Comparison of ENCODE assay signal across 11 cellular contexts in genomic region chr11:67605231-67606011, GRCh38. TPM values are rescaled to one million over a fixed set of nuclear protein-coding genes. Genes with fewer than 3 reads are reported as not detected.
A peak's percentile ranks its signal among the peaks of the same experiment; 100 is the strongest.
DNase-seq lines count a peak whose midpoint lies in the region; ATAC-seq and TF ChIP-seq lines count a peak whose summit lies in the region.
"Had no signal": no experiment of that assay in that cellular context is flagged by ENCODE, and none has a peak within 500 bp of the region (broad histone marks: within the 10 kb centered on the region; RNA-seq: fewer than 3 reads in every experiment).

No MANE protein-coding gene starts in this region.

- H3K27me3 Mint-ChIP-seq in activated naive CD4-positive, alpha-beta T cell treated with anti-CD3 and anti-CD28 coated beads for 36 hours (ENCODE audit: low read depth): peaks cover 15% of the 10 kb centered on the region
- H3K27me3 Mint-ChIP-seq in activated B cell treated with CpG ODN at 0.5 μM for 24 hours: peaks cover 11% of the 10 kb centered on the region

- peak overlapping the region; percentile 61 for H3K4me3 Mint-ChIP-seq in activated naive CD4-positive, alpha-beta T cell treated with anti-CD3 and anti-CD28 coated beads for 36 hours
- peak overlapping the region; percentile 66 for H3K4me3 Mint-ChIP-seq in activated B cell treated with CpG ODN at 0.5 μM for 24 hours

- H3K9me3 Mint-ChIP-seq in activated naive CD4-positive, alpha-beta T cell treated with anti-CD3 and anti-CD28 coated beads for 36 hours: no peaks in the 10 kb centered on the region
- H3K9me3 Mint-ChIP-seq in activated B cell treated with CpG ODN at 0.5 μM for 24 hours: no peaks in the 10 kb centered on the region

- peaks cover 15% of the 10 kb centered on the region for H3K36me3 Mint-ChIP-seq in activated naive CD4-positive, alpha-beta T cell treated with anti-CD3 and anti-CD28 coated beads for 36 hours (ENCODE audit: low read depth)
- H3K36me3 Mint-ChIP-seq in activated B cell treated with CpG ODN at 0.5 μM for 24 hours (ENCODE audit: low read depth): peaks cover 21% of the 10 kb centered on the region

- no peak for ATAC-seq in activated B cell treated with CpG ODN at 0.5 μM for 24 hours (ENCODE audit: low read depth)
- ATAC-seq in HG02610 (IDR thresholded peaks at IDR 0.05; ENCODE audit: unreplicated experiment): no peak
- no peak for ATAC-seq in HG02642 (IDR thresholded peaks at IDR 0.05; ENCODE audit: poor library complexity, unreplicated experiment)

- POLR2A ChIA-PET in activated B cell treated with CpG ODN at 0.5 μM for 24 hours (lab: Charles Lee): interaction anchor here (0.7 to 2.4 kb wide), 3 partner anchors 10 to 1328 kb away, joined by 5 to 11 read pairs (median 6); partner anchors contain the start of gene GSTP1

- no peaks in the 10 kb centered on the region for H3K27me3 ChIP-seq in iPS-20b (ENCODE audit: insufficient read depth, low read length)
- H3K27me3 ChIP-seq in tibial artery: peaks cover 0 to 1% of the 10 kb centered on the region in 2 donors

- TF ChIP-seq CTCF in activated B cell treated with CpG ODN at 0.5 μM for 24 hours (IDR thresholded peaks at IDR 0.05) (no peak), tibial artery (IDR thresholded peaks at IDR 0.05) (no peak)

- no peak overlapping the region for H3K27ac Mint-ChIP-seq in activated naive CD4-positive, alpha-beta T cell treated with anti-CD3 and anti-CD28 coated beads for 36 hours
- no peak overlapping the region for H3K27ac Mint-ChIP-seq in activated B cell treated with CpG ODN at 0.5 μM for 24 hours

- intact Hi-C loops in activated naive CD4-positive, alpha-beta T cell treated with anti-CD3 and anti-CD28 coated beads for 36 hours (cut with micrococcal nuclease): loop anchor here (1.0 to 5.0 kb wide), 5 partner anchors 9 to 203 kb away; partner anchors contain the start of genes CDK2AP2, GSTP1, NUDT8 and PPP1CA
- intact Hi-C loops in activated B cell treated with CpG ODN at 0.5 μM for 24 hours (cut with micrococcal nuclease): loop anchor here (1.0 to 5.0 kb wide), 6 partner anchors 9 to 203 kb away; partner anchors contain the start of genes CDK2AP2, GSTP1, PPP1CA and TBC1D10C
- intact Hi-C loops in tibial artery (cut with DNase I; ENCODE audit: low total_unique reads): no loop called here

- H3K9me3 ChIP-seq in iPS-20b (ENCODE audit: insufficient read depth, low read depth, low read length) (no peaks in the 10 kb centered on the region), tibial artery (no peaks in the 10 kb centered on the region)
- H3K9me3 ChIP-seq: BE2C had no signal

- H3K4me1 ChIP-seq in iPS-20b (ENCODE audit: insufficient read depth, low read length) (peaks cover 26% of the 10 kb centered on the region), tibial artery (peaks cover 0 to 21% (median 18%) of the 10 kb centered on the region in 4 donors)
- H3K4me1 ChIP-seq: BE2C had no signal

- H3K27ac ChIP-seq in iPS-20b (ENCODE audit: low read length) (no peak overlapping the region), tibial artery (peak overlapping the region; percentile 78 to 91)

- H3K4me3 ChIP-seq in iPS-20b (ENCODE audit: low read length): no peak overlapping the region
- no peak overlapping the region for H3K4me3 ChIP-seq in tibial artery

- CTCF ChIA-PET in activated naive CD4-positive, alpha-beta T cell treated with anti-CD3 and anti-CD28 coated beads for 36 hours (lab: Charles Lee): no interaction called here
- CTCF ChIA-PET in activated B cell treated with CpG ODN at 0.5 μM for 24 hours (lab: Charles Lee): interaction anchor here (1.0 to 1.1 kb wide), 2 partner anchors 9 to 33 kb away, joined by 3 to 4 read pairs; no protein-coding TSS in a partner anchor

- peak overlapping the region; percentile 31; the same call in 1 of the 2 replicates for H3K9ac ChIP-seq in iPS-20b (ENCODE audit: low read depth, low read length)

- no peak for DNase-seq in activated naive CD4-positive, alpha-beta T cell treated with anti-CD3 and anti-CD28 coated beads for 36 hours
- no peak for DNase-seq in activated naive CD4-positive, alpha-beta T cell (lab: John Stamatoyannopoulos, UW)
- DNase-seq in activated B cell treated with CpG ODN at 0.5 μM for 24 hours (no peak), tibial artery (no peak), ureter (ENCODE audit: low spot score) (no peak)
- DNase-seq: BE2C; effector memory CD4-positive, alpha-beta T cell; MV-4-11 had no signal

- peaks cover 17% of the 10 kb centered on the region for H3K4me1 Mint-ChIP-seq in activated naive CD4-positive, alpha-beta T cell treated with anti-CD3 and anti-CD28 coated beads for 36 hours (ENCODE audit: low read depth)
- H3K4me1 Mint-ChIP-seq in activated B cell treated with CpG ODN at 0.5 μM for 24 hours: peaks cover 34% of the 10 kb centered on the region

- peaks cover 16% of the 10 kb centered on the region for H3K36me3 ChIP-seq in iPS-20b (ENCODE audit: insufficient read depth, low read depth, low read length)
- H3K36me3 ChIP-seq in tibial artery: peaks cover 6 to 21% (median 19%) of the 10 kb centered on the region in 3 donors

RNA-seq across cellular contexts. Expression of gene NDUFV1, which starts 1.3 kb away (rescaled TPM):
- 100 to 1,000 TPM; 347 to 356 TPM for total RNA-seq in activated naive CD4-positive, alpha-beta T cell treated with anti-CD3 and anti-CD28 coated beads for 36 hours
- total RNA-seq in activated B cell treated with CpG ODN at 0.5 μM for 24 hours: 207 and 221 TPM in 2 replicates
- 199 TPM for total RNA-seq in ureter

RNA-seq across cellular contexts. Expression of gene GSTP1, which starts 21.8 kb away (rescaled TPM):
- total RNA-seq in activated naive CD4-positive, alpha-beta T cell treated with anti-CD3 and anti-CD28 coated beads for 36 hours: 100 to 1,000 TPM; 398 to 403 TPM
- 331 and 362 TPM in 2 replicates for total RNA-seq in activated B cell treated with CpG ODN at 0.5 μM for 24 hours
- total RNA-seq in ureter: 771 TPM

RNA-seq across cellular contexts. Expression of gene NUDT8, which starts 24.3 kb away (rescaled TPM):
- 10 to 100 TPM; 29.7 to 30.4 TPM for total RNA-seq in activated naive CD4-positive, alpha-beta T cell treated with anti-CD3 and anti-CD28 coated beads for 36 hours
- total RNA-seq in activated B cell treated with CpG ODN at 0.5 μM for 24 hours: 5.3 and 6.1 TPM in 2 replicates
- 6.9 TPM for total RNA-seq in ureter

RNA-seq across cellular contexts. Expression of gene TBX10, which starts 34.1 kb away (rescaled TPM):
- total RNA-seq in activated naive CD4-positive, alpha-beta T cell treated with anti-CD3 and anti-CD28 coated beads for 36 hours: not detected
- total RNA-seq in activated B cell treated with CpG ODN at 0.5 μM for 24 hours: not detected in 2 replicates
- not detected for total RNA-seq in ureter

RNA-seq across cellular contexts. Expression of gene ACY3, which starts 45.1 kb away (rescaled TPM):
- total RNA-seq in activated naive CD4-positive, alpha-beta T cell treated with anti-CD3 and anti-CD28 coated beads for 36 hours: not detected
- total RNA-seq in activated B cell treated with CpG ODN at 0.5 μM for 24 hours (not detected in 2 replicates), ureter (0.29 TPM)
